ENCODE assay signal across 1 cellular context in the genomic region with DNA sequence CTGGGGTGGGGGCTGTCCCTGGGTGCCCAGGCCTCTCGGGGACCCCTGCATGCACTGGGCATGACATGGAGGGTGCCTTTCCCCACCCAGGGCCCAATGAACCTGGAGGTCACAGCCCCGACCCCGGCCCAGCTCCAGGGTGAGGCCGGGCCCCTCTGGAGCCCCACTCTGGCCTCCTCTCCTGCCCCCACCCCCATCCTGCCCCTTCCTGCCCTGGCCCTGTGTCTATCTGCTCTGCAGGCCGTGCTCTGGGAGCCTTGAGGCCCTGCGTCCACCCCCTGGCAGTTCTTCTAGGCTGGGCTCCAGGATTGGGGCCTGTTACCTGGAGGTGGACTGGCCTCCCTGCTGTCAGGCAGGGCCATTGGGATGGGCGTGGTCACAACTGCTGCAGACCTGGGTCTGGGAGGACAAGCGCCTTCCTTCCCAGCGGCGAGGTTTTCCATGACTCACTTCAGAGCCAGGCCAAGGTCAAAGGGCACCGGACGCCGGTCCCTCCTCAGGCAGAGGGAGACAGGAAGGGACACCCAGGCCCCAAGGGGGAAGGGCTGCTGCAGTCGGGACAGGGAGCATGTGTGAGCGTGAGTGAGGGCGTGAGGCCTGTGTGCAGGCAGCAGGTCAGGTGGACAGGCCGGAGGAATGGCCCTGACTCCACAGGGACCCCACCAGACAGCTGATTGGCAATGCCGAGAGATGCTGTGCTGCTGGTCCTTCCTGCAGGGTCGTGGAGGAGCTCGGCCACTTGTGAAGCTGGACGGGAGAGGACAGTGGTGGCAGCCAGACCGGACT.
TF ChIP-seq lines count a peak whose summit lies in the region.

No MANE protein-coding gene starts in this region.

TF ChIP-seq in HepG2, 621 proteins besides CTCF, POLR2A, EP300 and RAD21 (continued from another document and continues in another):
- TF ChIP-seq ASH2L (IDR thresholded peaks at IDR 0.05; ENCODE audit: insufficient read length, low read depth, low read length) (peak; percentile 28), ZNF674 (CRISPR knock-in tag; IDR thresholded peaks at IDR 0.05; ENCODE audit: low read depth) (no peak), GATAD1 (CRISPR knock-in tag; IDR thresholded peaks at IDR 0.05) (peak; percentile 55; the same call in 1 of the 2 replicates), ZNF251 (CRISPR knock-in tag; IDR thresholded peaks at IDR 0.05) (no peak), EEA1 (CRISPR knock-in tag; IDR thresholded peaks at IDR 0.05; ENCODE audit: borderline replicate concordance) (no peak), SP1 (IDR thresholded peaks at IDR 0.05) (no peak), SP1 (CRISPR knock-in tag; IDR thresholded peaks at IDR 0.05) (no peak), HHEX (CRISPR knock-in tag; IDR thresholded peaks at IDR 0.05) (no peak), ZKSCAN8 (CRISPR knock-in tag; IDR thresholded peaks at IDR 0.05; ENCODE audit: borderline replicate concordance) (no peak), PHF20 (CRISPR knock-in tag; IDR thresholded peaks at IDR 0.05) (no peak; the same call in 1 of the 2 replicates), ZNF878 (CRISPR knock-in tag; IDR thresholded peaks at IDR 0.05) (no peak), ZC3H4 (CRISPR knock-in tag; IDR thresholded peaks at IDR 0.05; ENCODE audit: borderline replicate concordance) (no peak), ZNF780A (CRISPR knock-in tag; IDR thresholded peaks at IDR 0.05) (no peak), ZNF136 (CRISPR knock-in tag; IDR thresholded peaks at IDR 0.05; ENCODE audit: low read depth) (0 out of 2 replicates have a peak, but pooled peaks have one; percentile 83), ZNF672 (CRISPR knock-in tag; IDR thresholded peaks at IDR 0.05) (no peak), ZNF274 (CRISPR knock-in tag; IDR thresholded peaks at IDR 0.05) (no peak), HDAC1 (CRISPR knock-in tag; IDR thresholded peaks at IDR 0.05) (peak; percentile 71), ZZZ3 (CRISPR knock-in tag; IDR thresholded peaks at IDR 0.05; ENCODE audit: borderline replicate concordance) (no peak; the same call in 1 of the 2 replicates), DNMT3B (CRISPR knock-in tag; conservative IDR thresholded peaks at IDR 0.05) (no peak), FLYWCH1 (CRISPR knock-in tag; IDR thresholded peaks at IDR 0.05) (no peak), TBP (CRISPR knock-in tag; IDR thresholded peaks at IDR 0.05) (no peak), IRX3 (CRISPR knock-in tag; IDR thresholded peaks at IDR 0.05; ENCODE audit: borderline replicate concordance, low read depth) (no peak), ZMYM4 (CRISPR knock-in tag; IDR thresholded peaks at IDR 0.05) (no peak), CBX2 (IDR thresholded peaks at IDR 0.05; ENCODE audit: low read depth, low read length) (no peak), CBX2 (CRISPR knock-in tag; IDR thresholded peaks at IDR 0.05; ENCODE audit: low read depth) (no peak), BORCS8-MEF2B (CRISPR knock-in tag; IDR thresholded peaks at IDR 0.05) (0 out of 2 replicates have a peak, but pooled peaks have one; percentile 56), ZNF766 (CRISPR knock-in tag; IDR thresholded peaks at IDR 0.05; ENCODE audit: borderline replicate concordance) (0 out of 2 replicates have a peak, but pooled peaks have one; percentile 43), NKX3-1 (CRISPR knock-in tag; IDR thresholded peaks at IDR 0.05) (no peak), HNRNPL (IDR thresholded peaks at IDR 0.05; ENCODE audit: low read depth, low read length) (no peak), PRMT3 (CRISPR knock-in tag; IDR thresholded peaks at IDR 0.05; ENCODE audit: borderline replicate concordance, low read depth) (no peak), TBX2 (CRISPR knock-in tag; IDR thresholded peaks at IDR 0.05; ENCODE audit: borderline replicate concordance) (peak; percentile 58; the same call in 1 of the 2 replicates)
- TF ChIP-seq, protein P1, sequence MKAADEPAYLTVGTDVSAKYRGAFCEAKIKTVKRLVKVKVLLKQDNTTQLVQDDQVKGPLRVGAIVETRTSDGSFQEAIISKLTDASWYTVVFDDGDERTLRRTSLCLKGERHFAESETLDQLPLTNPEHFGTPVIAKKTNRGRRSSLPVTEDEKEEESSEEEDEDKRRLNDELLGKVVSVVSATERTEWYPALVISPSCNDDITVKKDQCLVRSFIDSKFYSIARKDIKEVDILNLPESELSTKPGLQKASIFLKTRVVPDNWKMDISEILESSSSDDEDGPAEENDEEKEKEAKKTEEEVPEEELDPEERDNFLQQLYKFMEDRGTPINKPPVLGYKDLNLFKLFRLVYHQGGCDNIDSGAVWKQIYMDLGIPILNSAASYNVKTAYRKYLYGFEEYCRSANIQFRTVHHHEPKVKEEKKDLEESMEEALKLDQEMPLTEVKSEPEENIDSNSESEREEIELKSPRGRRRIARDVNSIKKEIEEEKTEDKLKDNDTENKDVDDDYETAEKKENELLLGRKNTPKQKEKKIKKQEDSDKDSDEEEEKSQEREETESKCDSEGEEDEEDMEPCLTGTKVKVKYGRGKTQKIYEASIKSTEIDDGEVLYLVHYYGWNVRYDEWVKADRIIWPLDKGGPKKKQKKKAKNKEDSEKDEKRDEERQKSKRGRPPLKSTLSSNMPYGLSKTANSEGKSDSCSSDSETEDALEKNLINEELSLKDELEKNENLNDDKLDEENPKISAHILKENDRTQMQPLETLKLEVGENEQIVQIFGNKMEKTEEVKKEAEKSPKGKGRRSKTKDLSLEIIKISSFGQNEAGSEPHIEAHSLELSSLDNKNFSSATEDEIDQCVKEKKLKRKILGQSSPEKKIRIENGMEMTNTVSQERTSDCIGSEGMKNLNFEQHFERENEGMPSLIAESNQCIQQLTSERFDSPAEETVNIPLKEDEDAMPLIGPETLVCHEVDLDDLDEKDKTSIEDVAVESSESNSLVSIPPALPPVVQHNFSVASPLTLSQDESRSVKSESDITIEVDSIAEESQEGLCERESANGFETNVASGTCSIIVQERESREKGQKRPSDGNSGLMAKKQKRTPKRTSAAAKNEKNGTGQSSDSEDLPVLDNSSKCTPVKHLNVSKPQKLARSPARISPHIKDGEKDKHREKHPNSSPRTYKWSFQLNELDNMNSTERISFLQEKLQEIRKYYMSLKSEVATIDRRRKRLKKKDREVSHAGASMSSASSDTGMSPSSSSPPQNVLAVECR (CRISPR knock-in tag; IDR thresholded peaks at IDR 0.05; ENCODE audit: borderline replicate concordance): peak; percentile 67; the same call in 1 of the 2 replicates
- TF ChIP-seq, protein P2, sequence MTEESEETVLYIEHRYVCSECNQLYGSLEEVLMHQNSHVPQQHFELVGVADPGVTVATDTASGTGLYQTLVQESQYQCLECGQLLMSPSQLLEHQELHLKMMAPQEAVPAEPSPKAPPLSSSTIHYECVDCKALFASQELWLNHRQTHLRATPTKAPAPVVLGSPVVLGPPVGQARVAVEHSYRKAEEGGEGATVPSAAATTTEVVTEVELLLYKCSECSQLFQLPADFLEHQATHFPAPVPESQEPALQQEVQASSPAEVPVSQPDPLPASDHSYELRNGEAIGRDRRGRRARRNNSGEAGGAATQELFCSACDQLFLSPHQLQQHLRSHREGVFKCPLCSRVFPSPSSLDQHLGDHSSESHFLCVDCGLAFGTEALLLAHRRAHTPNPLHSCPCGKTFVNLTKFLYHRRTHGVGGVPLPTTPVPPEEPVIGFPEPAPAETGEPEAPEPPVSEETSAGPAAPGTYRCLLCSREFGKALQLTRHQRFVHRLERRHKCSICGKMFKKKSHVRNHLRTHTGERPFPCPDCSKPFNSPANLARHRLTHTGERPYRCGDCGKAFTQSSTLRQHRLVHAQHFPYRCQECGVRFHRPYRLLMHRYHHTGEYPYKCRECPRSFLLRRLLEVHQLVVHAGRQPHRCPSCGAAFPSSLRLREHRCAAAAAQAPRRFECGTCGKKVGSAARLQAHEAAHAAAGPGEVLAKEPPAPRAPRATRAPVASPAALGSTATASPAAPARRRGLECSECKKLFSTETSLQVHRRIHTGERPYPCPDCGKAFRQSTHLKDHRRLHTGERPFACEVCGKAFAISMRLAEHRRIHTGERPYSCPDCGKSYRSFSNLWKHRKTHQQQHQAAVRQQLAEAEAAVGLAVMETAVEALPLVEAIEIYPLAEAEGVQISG (CRISPR knock-in tag; IDR thresholded peaks at IDR 0.05): peak; percentile 65
- TF ChIP-seq, protein P3, sequence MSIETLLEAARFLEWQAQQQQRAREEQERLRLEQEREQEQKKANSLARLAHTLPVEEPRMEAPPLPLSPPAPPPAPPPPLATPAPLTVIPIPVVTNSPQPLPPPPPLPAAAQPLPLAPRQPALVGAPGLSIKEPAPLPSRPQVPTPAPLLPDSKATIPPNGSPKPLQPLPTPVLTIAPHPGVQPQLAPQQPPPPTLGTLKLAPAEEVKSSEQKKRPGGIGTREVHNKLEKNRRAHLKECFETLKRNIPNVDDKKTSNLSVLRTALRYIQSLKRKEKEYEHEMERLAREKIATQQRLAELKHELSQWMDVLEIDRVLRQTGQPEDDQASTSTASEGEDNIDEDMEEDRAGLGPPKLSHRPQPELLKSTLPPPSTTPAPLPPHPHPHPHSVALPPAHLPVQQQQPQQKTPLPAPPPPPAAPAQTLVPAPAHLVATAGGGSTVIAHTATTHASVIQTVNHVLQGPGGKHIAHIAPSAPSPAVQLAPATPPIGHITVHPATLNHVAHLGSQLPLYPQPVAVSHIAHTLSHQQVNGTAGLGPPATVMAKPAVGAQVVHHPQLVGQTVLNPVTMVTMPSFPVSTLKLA (IDR thresholded peaks at IDR 0.05): no peak
- TF ChIP-seq, protein P4, sequence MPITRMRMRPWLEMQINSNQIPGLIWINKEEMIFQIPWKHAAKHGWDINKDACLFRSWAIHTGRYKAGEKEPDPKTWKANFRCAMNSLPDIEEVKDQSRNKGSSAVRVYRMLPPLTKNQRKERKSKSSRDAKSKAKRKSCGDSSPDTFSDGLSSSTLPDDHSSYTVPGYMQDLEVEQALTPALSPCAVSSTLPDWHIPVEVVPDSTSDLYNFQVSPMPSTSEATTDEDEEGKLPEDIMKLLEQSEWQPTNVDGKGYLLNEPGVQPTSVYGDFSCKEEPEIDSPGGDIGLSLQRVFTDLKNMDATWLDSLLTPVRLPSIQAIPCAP (CRISPR knock-in tag; IDR thresholded peaks at IDR 0.05; ENCODE audit: low read depth): no peak
- TF ChIP-seq, protein P5, sequence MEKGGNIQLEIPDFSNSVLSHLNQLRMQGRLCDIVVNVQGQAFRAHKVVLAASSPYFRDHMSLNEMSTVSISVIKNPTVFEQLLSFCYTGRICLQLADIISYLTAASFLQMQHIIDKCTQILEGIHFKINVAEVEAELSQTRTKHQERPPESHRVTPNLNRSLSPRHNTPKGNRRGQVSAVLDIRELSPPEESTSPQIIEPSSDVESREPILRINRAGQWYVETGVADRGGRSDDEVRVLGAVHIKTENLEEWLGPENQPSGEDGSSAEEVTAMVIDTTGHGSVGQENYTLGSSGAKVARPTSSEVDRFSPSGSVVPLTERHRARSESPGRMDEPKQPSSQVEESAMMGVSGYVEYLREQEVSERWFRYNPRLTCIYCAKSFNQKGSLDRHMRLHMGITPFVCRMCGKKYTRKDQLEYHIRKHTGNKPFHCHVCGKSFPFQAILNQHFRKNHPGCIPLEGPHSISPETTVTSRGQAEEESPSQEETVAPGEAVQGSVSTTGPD (CRISPR knock-in tag; IDR thresholded peaks at IDR 0.05): no peak
- TF ChIP-seq, protein P6, sequence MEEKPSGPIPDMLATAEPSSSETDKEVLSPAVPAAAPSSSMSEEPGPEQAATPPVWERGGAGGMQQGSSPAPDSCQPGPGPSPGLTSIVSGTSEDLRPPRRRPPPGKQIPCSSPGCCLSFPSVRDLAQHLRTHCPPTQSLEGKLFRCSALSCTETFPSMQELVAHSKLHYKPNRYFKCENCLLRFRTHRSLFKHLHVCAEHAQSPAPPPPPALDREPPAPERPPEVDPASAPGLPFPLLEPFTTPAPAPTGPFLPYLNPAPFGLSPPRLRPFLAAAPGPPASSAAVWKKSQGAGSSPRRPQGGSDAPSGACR (CRISPR knock-in tag; IDR thresholded peaks at IDR 0.05): 0 out of 2 replicates have a peak, but pooled peaks have one; percentile 67
- TF ChIP-seq, protein P7, sequence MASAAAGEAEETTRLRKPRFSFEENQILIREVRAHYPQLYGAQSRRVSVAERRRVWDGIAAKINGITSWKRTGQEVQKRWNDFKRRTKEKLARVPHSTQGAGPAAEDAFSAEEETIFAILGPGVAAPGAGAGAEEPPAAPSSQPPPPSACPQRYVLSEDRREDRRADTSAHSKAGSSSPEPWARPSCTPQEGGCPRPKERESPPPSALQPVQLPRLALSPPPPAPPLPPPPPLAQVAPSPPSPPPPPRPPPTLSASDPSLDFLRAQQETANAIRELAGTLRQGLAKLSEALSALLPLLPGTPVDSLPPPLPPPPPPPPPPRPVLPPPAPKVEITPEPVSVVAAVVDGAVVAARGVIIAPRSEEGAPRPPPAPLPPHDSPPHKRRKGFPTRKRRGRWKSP (CRISPR knock-in tag; IDR thresholded peaks at IDR 0.05): no peak
- TF ChIP-seq, protein P8, sequence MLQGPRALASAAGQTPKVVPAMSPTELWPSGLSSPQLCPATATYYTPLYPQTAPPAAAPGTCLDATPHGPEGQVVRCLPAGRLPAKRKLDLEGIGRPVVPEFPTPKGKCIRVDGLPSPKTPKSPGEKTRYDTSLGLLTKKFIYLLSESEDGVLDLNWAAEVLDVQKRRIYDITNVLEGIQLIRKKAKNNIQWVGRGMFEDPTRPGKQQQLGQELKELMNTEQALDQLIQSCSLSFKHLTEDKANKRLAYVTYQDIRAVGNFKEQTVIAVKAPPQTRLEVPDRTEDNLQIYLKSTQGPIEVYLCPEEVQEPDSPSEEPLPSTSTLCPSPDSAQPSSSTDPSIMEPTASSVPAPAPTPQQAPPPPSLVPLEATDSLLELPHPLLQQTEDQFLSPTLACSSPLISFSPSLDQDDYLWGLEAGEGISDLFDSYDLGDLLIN (CRISPR knock-in tag; IDR thresholded peaks at IDR 0.05; ENCODE audit: borderline replicate concordance): no peak
- TF ChIP-seq, protein P9, sequence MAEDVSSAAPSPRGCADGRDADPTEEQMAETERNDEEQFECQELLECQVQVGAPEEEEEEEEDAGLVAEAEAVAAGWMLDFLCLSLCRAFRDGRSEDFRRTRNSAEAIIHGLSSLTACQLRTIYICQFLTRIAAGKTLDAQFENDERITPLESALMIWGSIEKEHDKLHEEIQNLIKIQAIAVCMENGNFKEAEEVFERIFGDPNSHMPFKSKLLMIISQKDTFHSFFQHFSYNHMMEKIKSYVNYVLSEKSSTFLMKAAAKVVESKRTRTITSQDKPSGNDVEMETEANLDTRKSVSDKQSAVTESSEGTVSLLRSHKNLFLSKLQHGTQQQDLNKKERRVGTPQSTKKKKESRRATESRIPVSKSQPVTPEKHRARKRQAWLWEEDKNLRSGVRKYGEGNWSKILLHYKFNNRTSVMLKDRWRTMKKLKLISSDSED (CRISPR knock-in tag; IDR thresholded peaks at IDR 0.05): no peak
- TF ChIP-seq, protein P10, sequence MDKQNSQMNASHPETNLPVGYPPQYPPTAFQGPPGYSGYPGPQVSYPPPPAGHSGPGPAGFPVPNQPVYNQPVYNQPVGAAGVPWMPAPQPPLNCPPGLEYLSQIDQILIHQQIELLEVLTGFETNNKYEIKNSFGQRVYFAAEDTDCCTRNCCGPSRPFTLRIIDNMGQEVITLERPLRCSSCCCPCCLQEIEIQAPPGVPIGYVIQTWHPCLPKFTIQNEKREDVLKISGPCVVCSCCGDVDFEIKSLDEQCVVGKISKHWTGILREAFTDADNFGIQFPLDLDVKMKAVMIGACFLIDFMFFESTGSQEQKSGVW (CRISPR knock-in tag; IDR thresholded peaks at IDR 0.05; ENCODE audit: borderline replicate concordance): no peak
- TF ChIP-seq, protein P11, sequence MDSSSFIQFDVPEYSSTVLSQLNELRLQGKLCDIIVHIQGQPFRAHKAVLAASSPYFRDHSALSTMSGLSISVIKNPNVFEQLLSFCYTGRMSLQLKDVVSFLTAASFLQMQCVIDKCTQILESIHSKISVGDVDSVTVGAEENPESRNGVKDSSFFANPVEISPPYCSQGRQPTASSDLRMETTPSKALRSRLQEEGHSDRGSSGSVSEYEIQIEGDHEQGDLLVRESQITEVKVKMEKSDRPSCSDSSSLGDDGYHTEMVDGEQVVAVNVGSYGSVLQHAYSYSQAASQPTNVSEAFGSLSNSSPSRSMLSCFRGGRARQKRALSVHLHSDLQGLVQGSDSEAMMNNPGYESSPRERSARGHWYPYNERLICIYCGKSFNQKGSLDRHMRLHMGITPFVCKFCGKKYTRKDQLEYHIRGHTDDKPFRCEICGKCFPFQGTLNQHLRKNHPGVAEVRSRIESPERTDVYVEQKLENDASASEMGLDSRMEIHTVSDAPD (CRISPR knock-in tag; IDR thresholded peaks at IDR 0.05): no peak
